35 cellular contexts compared by ENCODE assay signal in genomic region chr13:55572408-55572807, GRCh38.
"Had no signal": no experiment of that assay in that cellular context is flagged by ENCODE, and none has a peak within 500 bp of the region (broad histone marks: within the 10 kb centered on the region; RNA-seq: fewer than 3 reads in every experiment).

No MANE protein-coding gene starts in this region.

- FAIRE-seq: astrocyte, bronchial epithelial cell had no signal

- H3K27me3 Mint-ChIP-seq: activated CD4-positive, alpha-beta T cell treated with anti-CD3 and anti-CD28 coated beads, Interleukin-2, amount 10 ng/mL, durations not matched to agents 7 days and 5 days; activated CD8-positive, alpha-beta T cell treated with anti-CD3 and anti-CD28 coated beads for 36 hours; activated naive CD8-positive, alpha-beta T cell; activated T-helper 17 cell treated with anti-CD3 and anti-CD28 coated beads, Interleukin-2, amount 50 U/mL, for 72 hours; central memory CD8-positive, alpha-beta T cell; effector memory CD8-positive, alpha-beta T cell; T-helper 17 cell had no signal

- H3K9me3 ChIP-seq: esophagus muscularis mucosa, gastrocnemius medialis, heart left ventricle had no signal

- H3K27ac ChIP-seq: brain microvascular endothelial cell, coronary artery, esophagus muscularis mucosa, foreskin keratinocyte, gastrocnemius medialis, heart left ventricle, WERI-Rb-1 had no signal

- ATAC-seq: activated CD8-positive, alpha-beta T cell treated with anti-CD3 and anti-CD28 coated beads for 36 hours; activated T-cell treated with anti-CD3 and anti-CD28 coated beads, Interleukin-2, amount 50 U/mL, for 4 hours; activated T-helper 17 cell treated with anti-CD3 and anti-CD28 coated beads, Interleukin-2, amount 50 U/mL, for 72 hours; effector memory CD8-positive, alpha-beta T cell; foreskin keratinocyte; gastrocnemius medialis; heart left ventricle; T-helper 17 cell had no signal

- H3K9me3 Mint-ChIP-seq: activated T-cell treated with anti-CD3 and anti-CD28 coated beads, Interleukin-2, amount 50 U/mL, for 4 hours had no signal

- H3K4me3 ChIP-seq: coronary artery, esophagus muscularis mucosa, gastrocnemius medialis, heart left ventricle had no signal

- H3K36me3 Mint-ChIP-seq: activated naive CD8-positive, alpha-beta T cell had no signal

- H3K4me1 Mint-ChIP-seq: activated CD4-positive, alpha-beta T cell treated with anti-CD3 and anti-CD28 coated beads, Interleukin-2, amount 10 ng/mL, durations not matched to agents 7 days and 5 days; activated T-helper 17 cell treated with anti-CD3 and anti-CD28 coated beads, Interleukin-2, amount 50 U/mL, for 72 hours; central memory CD8-positive, alpha-beta T cell; T-helper 17 cell had no signal

- H3K27ac Mint-ChIP-seq: activated CD4-positive, alpha-beta T cell treated with anti-CD3 and anti-CD28 coated beads, Interleukin-2, amount 10 ng/mL, durations not matched to agents 7 days and 5 days; activated CD8-positive, alpha-beta T cell treated with anti-CD3 and anti-CD28 coated beads for 36 hours; activated naive CD8-positive, alpha-beta T cell; activated T-helper 17 cell treated with anti-CD3 and anti-CD28 coated beads, Interleukin-2, amount 50 U/mL, for 72 hours; effector memory CD8-positive, alpha-beta T cell; T-helper 17 cell; T-helper 2 cell treated with Interferon-gamma antibody and Interleukin-4, amounts not matched to agents 5 μg/mL and 100 μg/mL, for 36 hours had no signal

- H3K36me3 ChIP-seq: brain microvascular endothelial cell, esophagus muscularis mucosa, gastrocnemius medialis, heart left ventricle, WERI-Rb-1 had no signal

- H3K27me3 ChIP-seq: brain microvascular endothelial cell, esophagus muscularis mucosa, foreskin keratinocyte, gastrocnemius medialis, heart left ventricle had no signal

- H3K4me1 ChIP-seq: esophagus muscularis mucosa, foreskin keratinocyte, gastrocnemius medialis, heart left ventricle had no signal

- H3K4me3 Mint-ChIP-seq: activated CD4-positive, alpha-beta T cell treated with anti-CD3 and anti-CD28 coated beads, Interleukin-2, amount 10 ng/mL, durations not matched to agents 7 days and 5 days; activated CD8-positive, alpha-beta T cell treated with anti-CD3 and anti-CD28 coated beads for 36 hours; activated naive CD8-positive, alpha-beta T cell; activated T-cell treated with anti-CD3 and anti-CD28 coated beads, Interleukin-2, amount 50 U/mL, for 4 hours; activated T-helper 17 cell treated with anti-CD3 and anti-CD28 coated beads, Interleukin-2, amount 50 U/mL, for 72 hours; central memory CD8-positive, alpha-beta T cell; effector memory CD8-positive, alpha-beta T cell; T-helper 17 cell; T-helper 2 cell treated with Interferon-gamma antibody and Interleukin-4, amounts not matched to agents 5 μg/mL and 100 μg/mL, for 36 hours had no signal

- DNase-seq: activated CD4-positive, alpha-beta T cell treated with anti-CD3 and anti-CD28 coated beads for 4 hours; activated CD4-positive, alpha-beta T cell treated with anti-CD3 and anti-CD28 coated beads, Interleukin-2, amount 10 ng/mL, durations not matched to agents 7 days and 5 days; activated CD4-positive, alpha-beta T cell treated with anti-CD3 and anti-CD28 coated beads, Interleukin-2, amount 50 U/mL, for 48 hours; activated CD4-positive, CD25-positive, alpha-beta regulatory T cell; activated CD4-positive, CD25-positive, alpha-beta regulatory T cell treated with anti-CD3 and anti-CD28 coated beads, Interleukin-2, amount 50 U/mL, for 72 hours; activated CD8-positive, alpha-beta memory T cell treated with anti-CD3 and anti-CD28 coated beads for 24 hours; activated CD8-positive, alpha-beta T cell treated with anti-CD3 and anti-CD28 coated beads for 36 hours; activated effector memory CD4-positive, alpha-beta T cell treated with Interleukin-2 at 50 U/mL for 16 hours; activated gamma-delta T cell treated with Interleukin-2 at 50 U/mL for 16 hours; activated naive CD4-positive, alpha-beta T cell treated with anti-CD3 and anti-CD28 coated beads, Interleukin-2, amount 50 U/mL, for 16 hours; activated naive CD4-positive, alpha-beta T cell treated with Interleukin-2 at 50 U/mL for 16 hours; activated T-cell treated with anti-CD3 and anti-CD28 coated beads, Interleukin-2, amount 50 U/mL, for 4 hours; amniotic stem cell; anterior cingulate cortex; brain microvascular endothelial cell; dermis blood vessel endothelial cell; effector CD4-positive, alpha-beta T cell; effector memory CD8-positive, alpha-beta T cell; erythroblast; foreskin keratinocyte; gastrocnemius medialis; glutamatergic neuron; heart left ventricle; T-helper 1 cell; T-helper 17 cell; T1000; WERI-Rb-1 had no signal
